In the genomic region with DNA sequence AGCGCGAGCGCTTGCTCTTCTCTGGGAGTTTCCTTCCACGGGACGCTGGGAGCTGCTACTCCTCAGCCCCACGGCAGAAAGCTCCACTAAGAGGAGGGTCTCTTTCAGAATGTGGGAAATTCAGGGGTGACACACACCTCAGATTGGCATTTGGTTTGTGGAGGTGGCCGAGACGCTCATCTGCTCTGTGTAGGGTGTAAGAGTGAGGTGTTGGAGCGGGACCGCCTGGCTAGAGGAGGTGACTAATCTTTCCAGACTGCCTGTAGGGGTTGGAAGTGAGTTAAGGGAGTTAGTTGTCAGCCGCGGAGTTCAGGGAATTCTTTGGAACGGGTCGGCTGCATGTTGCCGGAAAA, we compare ENCODE assay signal across 8 cellular contexts. TPM values are rescaled to one million over a fixed set of nuclear protein-coding genes. Genes with fewer than 3 reads are reported as not detected.
DNase-seq lines count a peak whose midpoint lies in the region; ATAC-seq, FAIRE-seq and TF ChIP-seq lines count a peak whose summit lies in the region.

No MANE protein-coding gene starts in this region.

- TF ChIP-seq CTCF in HFFc6 (IDR thresholded peaks at IDR 0.05) (no peak), GM12878 (IDR thresholded peaks at IDR 0.05 in 2 of 3, conservative IDR thresholded peaks at IDR 0.05 in 1 of 3; ENCODE audit: control insufficient read depth in 2 of 3, extremely low read depth in 1 of 3, insufficient read depth in 1 of 3, low read depth in 3 of 3, low read length in 3 of 3) (no peak)

- intact Hi-C loops in GM12878 (cut with micrococcal nuclease; ENCODE audit: unreplicated experiment), result loop anchor here (2.0 kb wide), 1 partner anchor 192 kb away; no protein-coding TSS in a partner anchor

- RAD21 ChIA-PET in GM12878 (lab: Charles Lee; ENCODE audit: unreplicated experiment), result interaction anchor here (1.1 to 2.0 kb wide), 5 partner anchors 42 to 283 kb away, joined by 3 to 4 read pairs (median 3); partner anchors contain the start of gene CDK5R1

- H3K4me3 Mint-ChIP-seq in HFFc6, result peak overlapping the region; percentile 86
- peak overlapping the region; percentile 81 to 94 (median 91) for H3K4me3 Mint-ChIP-seq in immature natural killer cell

- H4K20me1 ChIP-seq in GM12878 (ENCODE audit: control insufficient read depth, insufficient read depth), result no peaks in the 10 kb centered on the region; the same call in 1 of the 2 replicates

- no peak for TF ChIP-seq EP300 in GM12878 (IDR thresholded peaks at IDR 0.05; ENCODE audit: borderline replicate concordance in 1 of 2, control insufficient read depth in 1 of 2, low read depth in 2 of 2, low read length in 2 of 2)

- peaks cover 41% of the 10 kb centered on the region for H3K4me1 Mint-ChIP-seq in HFFc6 (ENCODE audit: low read depth)
- peaks cover 32 to 41% of the 10 kb centered on the region in 2 donors for H3K4me1 Mint-ChIP-seq in immature natural killer cell

- peak; percentile 83 for DNase-seq in Daoy (ENCODE audit: low read depth)
- DNase-seq in HFFc6, result peak; percentile 60
- peak; percentile 69 for DNase-seq in RPMI7951 (ENCODE audit: low read depth)
- no peak for DNase-seq in GM12878 (ENCODE audit: low read depth, low spot score)
- DNase-seq in immature natural killer cell, result peak in 1 of 3 donors; percentile 15
- DNase-seq in stimulated activated CD4-positive, alpha-beta T cell treated with anti-CD3 and anti-CD28 coated beads, Interleukin-12 subunit alpha, Interleukin-12 subunit beta, amount 100 ng/mL, for 4 hours, result peak; percentile 28
- DNase-seq in globus pallidus (ENCODE audit: low spot score), result no peak

- no peak for TF ChIP-seq POLR2A in GM12878 (IDR thresholded peaks at IDR 0.05; ENCODE audit: low read depth, low read length)

- H3K27ac Mint-ChIP-seq in HFFc6 (peak overlapping the region; percentile 91), immature natural killer cell (peak overlapping the region; percentile 71 to 91 (median 84))

- peaks cover 2 to 8% of the 10 kb centered on the region in 2 experiments; a peak in 3 of 4 replicates for H3K36me3 ChIP-seq in GM12878 (ENCODE audit: control insufficient read depth in 2 of 2, insufficient read depth in 2 of 2, low read length in 1 of 2)

- no peaks in the 10 kb centered on the region for H3K9me3 Mint-ChIP-seq in HFFc6
- H3K9me3 Mint-ChIP-seq in immature natural killer cell, result no peaks in the 10 kb centered on the region

- no peak for TF ChIP-seq RAD21 in GM12878 (IDR thresholded peaks at IDR 0.05; ENCODE audit: insufficient read depth, low read depth, low read length)

- H3K36me3 Mint-ChIP-seq in HFFc6 (ENCODE audit: low read depth) (peaks cover 32% of the 10 kb centered on the region), immature natural killer cell (peaks cover 4 to 16% (median 7%) of the 10 kb centered on the region in 3 donors)

- SMC1A ChIA-PET in GM12878 (lab: Charles Lee; ENCODE audit: uncharacterized antibody, unreplicated experiment), result interaction anchor here (0.9 to 2.2 kb wide), 7 partner anchors 17 to 338 kb away, joined by 3 to 8 read pairs (median 3); no protein-coding TSS in a partner anchor

- BruUV-seq in GM12878 (replicated peaks; lab: Mats Ljungman, UMichigan), result no TSS peak

- in situ Hi-C loops in GM12878 (cut with MboI), result no loop called here

- whole genome bisulfite sequencing in GM12878 (ENCODE audit: insufficient coverage, insufficient replicate concordance, low lambda C conversion rate, missing lambda C conversion rate), result 1% methylated on average over 15 of the region's 15 CpGs

- peak overlapping the region; percentile 82 for H2AFZ ChIP-seq in GM12878 (ENCODE audit: control insufficient read depth, low read depth, low read length)

- H3K27me3 ChIP-seq in GM12878 (replicated peaks in 1 of 2; ENCODE audit: control insufficient read depth in 2 of 2, insufficient read depth in 2 of 2, low read length in 1 of 2), result no peaks in the 10 kb centered on the region

- peaks cover 3% of the 10 kb centered on the region for H3K4me1 ChIP-seq in GM12878 (ENCODE audit: control insufficient read depth, insufficient read depth, low read length)

- no peaks in the 10 kb centered on the region; the same call in none of the 2 replicates for H3K27me3 Mint-ChIP-seq in HFFc6 (ENCODE audit: insufficient read depth)
- H3K27me3 Mint-ChIP-seq in immature natural killer cell (ENCODE audit: low read depth in 3 of 3), result peaks cover 0 to 7% (median 3%) of the 10 kb centered on the region in 3 donors

- H3K27ac ChIP-seq in GM12878 (ENCODE audit: control insufficient read depth, insufficient read depth), result peak overlapping the region; percentile 81

- FAIRE-seq in GM12878 (lab: Jason Lieb, UNC), result no peak

- CTCF ChIA-PET in GM12878 (lab: Yijun Ruan, JAX), result interaction anchor here (1.1 to 6.3 kb wide), 11 partner anchors 9 to 310 kb away, joined by 3 to 102 read pairs (median 6); no protein-coding TSS in a partner anchor

- peak overlapping the region; percentile 97 for H3K4me3 ChIP-seq in GM12878

- H3K9me3 ChIP-seq in GM12878 (replicated peaks; ENCODE audit: control insufficient read depth, insufficient read depth, low read length), result no peaks in the 10 kb centered on the region; the same call in 2 of the 3 replicates

- ATAC-seq in GM12878 (peak; percentile 51), GM19455 (IDR thresholded peaks at IDR 0.05; ENCODE audit: unreplicated experiment) (no peak)

- H3K4me2 ChIP-seq in GM12878 (ENCODE audit: control insufficient read depth, insufficient read depth), result peak overlapping the region; percentile 53

- POLR2A ChIA-PET in GM12878 (lab: Charles Lee), result interaction anchor here (0.5 kb wide), 1 partner anchor 21 kb away, joined by 3 read pairs; no protein-coding TSS in a partner anchor

- peak overlapping the region; percentile 93 for H3K9ac ChIP-seq in GM12878 (ENCODE audit: control insufficient read depth, insufficient read depth, low read length)

- H3K79me2 ChIP-seq in GM12878 (ENCODE audit: control insufficient read depth, insufficient read depth, low read length), result peaks cover 46% of the 10 kb centered on the region

TF ChIP-seq in GM12878, 131 proteins besides CTCF, POLR2A, EP300 and RAD21:
- no peak for TF ChIP-seq USF2 (IDR thresholded peaks at IDR 0.05; ENCODE audit: borderline replicate concordance, low read depth, low read length)

RNA-seq across cellular contexts. Expression of gene PSMD11, which starts 0.7 kb away (rescaled TPM):
- 221 and 303 TPM in 2 replicates for total RNA-seq in Daoy (2014; rRNA removed; shearing (Covaris generic))
- 100 to 1,000 TPM; 105 to 121 (median 110) TPM for total RNA-seq in HFFc6 (2021; fragmentation: NEBNext Ultra II Directional; extraction: Animal tissue kit (Norgen Biotek cat#: 25700))
- total RNA-seq in RPMI7951 (2014; rRNA removed; shearing (Covaris generic)), result 73.9 and 77.9 TPM in 2 replicates
- total RNA-seq in GM12878 (2013; cell fraction: nucleolus; rRNA removed), result 112 and 118 TPM in 2 replicates
- 83.1 and 84.1 TPM in 2 replicates for total RNA-seq in GM12878 (2014; rRNA removed)
- 85.3 and 91.4 TPM in 2 replicates for total RNA-seq in GM12878 (2014; rRNA removed; fragmentation: Illumina TruSeq; extraction: Trizol)
- total RNA-seq in GM12878 (2021), result 112 and 118 TPM in 2 replicates
- 39.7 TPM for polyA plus RNA-seq in GM12878 (2011; ENCODE audit: low read depth)
- polyA plus RNA-seq in GM12878 (2011; rRNA removed), result 122 and 126 TPM in 2 replicates
- 84.0 and 96.4 TPM in 2 replicates for polyA plus RNA-seq in GM12878 (2011; cell fraction: cytosol; rRNA removed)
- polyA plus RNA-seq in GM12878 (2011; cell fraction: nucleus; rRNA removed), result 61.0 and 62.2 TPM in 2 replicates
- polyA plus RNA-seq in GM12878 (2012), result 65.5 and 72.3 TPM in 2 replicates
- 90.3 and 96.8 TPM in 2 replicates for polyA plus RNA-seq in GM12878 (2014; fragmentation: Illumina TruSeq; extraction: Trizol)
- 100 to 1,000 TPM; 283 to 291 TPM for polyA plus RNA-seq in GM12878 (2014; fragmentation: Nextera tagmentation; extraction: Ambion mirVana)
- polyA plus RNA-seq in GM12878 (2014; rRNA removed), result 115 and 118 TPM in 2 replicates
- 100 to 1,000 TPM; 304 to 319 TPM for polyA plus RNA-seq in GM12878 (2016; fragmentation: Nextera tagmentation; extraction: Ambion mirVana)
- polyA minus RNA-seq in GM12878 (2011; rRNA and poly(A)+ RNA removed), result 147 and 184 TPM in 2 replicates
- polyA minus RNA-seq in GM12878 (2011; cell fraction: cytosol; rRNA and poly(A)+ RNA removed), result 51.9 and 53.3 TPM in 2 replicates
- 39.7 and 59.7 TPM in 2 replicates for polyA minus RNA-seq in GM12878 (2011; cell fraction: nucleus; rRNA and poly(A)+ RNA removed)
- polyA plus RNA-seq in immature natural killer cell, result 100 to 1,000 TPM in 1 of 3 donors, 10 to 100 TPM in 2; 82.1 to 136 (median 96.4) TPM

RNA-seq across cellular contexts. Expression of gene CDK5R1, which starts 41.7 kb away (rescaled TPM):
- total RNA-seq in Daoy (2014; rRNA removed; shearing (Covaris generic)), result 2.4 and 4.2 TPM in 2 replicates
- total RNA-seq in HFFc6 (2021; fragmentation: NEBNext Ultra II Directional; extraction: Animal tissue kit (Norgen Biotek cat#: 25700)), result 1 to 10 TPM in 5 of 6 experiments, under 1 TPM in 1; 1.00 to 1.9 (median 1.3) TPM
- 2.9 and 3.4 TPM in 2 replicates for total RNA-seq in RPMI7951 (2014; rRNA removed; shearing (Covaris generic))
- total RNA-seq in GM12878 (2013; cell fraction: nucleolus; rRNA removed), result 67.1 and 71.0 TPM in 2 replicates
- total RNA-seq in GM12878 (2014; rRNA removed) (17.5 and 17.8 TPM in 2 replicates), GM12878 (2014; rRNA removed; fragmentation: Illumina TruSeq; extraction: Trizol) (11.4 and 11.9 TPM in 2 replicates), GM12878 (2021) (26.7 and 27.3 TPM in 2 replicates)
- polyA plus RNA-seq in GM12878 (2011; ENCODE audit: low read depth), result 9.5 TPM
- polyA plus RNA-seq in GM12878 (2011; rRNA removed) (28.3 and 37.5 TPM in 2 replicates), GM12878 (2014; fragmentation: Illumina TruSeq; extraction: Trizol) (10.9 and 12.9 TPM in 2 replicates), GM12878 (2014; fragmentation: Nextera tagmentation; extraction: Ambion mirVana) (1 to 10 TPM; 1.1 to 2.4 TPM), GM12878 (2014; rRNA removed) (14.2 and 14.5 TPM in 2 replicates), GM12878 (2016; fragmentation: Nextera tagmentation; extraction: Ambion mirVana) (1 to 10 TPM; 5.3 to 6.4 TPM), immature natural killer cell (1 to 10 TPM in 2 of 3 donors, under 1 TPM in 1; 0.37 to 5.8 (median 2.3) TPM)
- polyA plus RNA-seq in GM12878 (2011; cell fraction: cytosol; rRNA removed), result 29.2 and 33.4 TPM in 2 replicates
- polyA plus RNA-seq in GM12878 (2011; cell fraction: nucleus; rRNA removed), result 72.0 and 77.8 TPM in 2 replicates
- 15.5 and 24.1 TPM in 2 replicates for polyA plus RNA-seq in GM12878 (2012)
- 19.8 and 36.6 TPM in 2 replicates for polyA minus RNA-seq in GM12878 (2011; rRNA and poly(A)+ RNA removed)
- 25.1 and 31.9 TPM in 2 replicates for polyA minus RNA-seq in GM12878 (2011; cell fraction: cytosol; rRNA and poly(A)+ RNA removed)
- 35.2 and 48.9 TPM in 2 replicates for polyA minus RNA-seq in GM12878 (2011; cell fraction: nucleus; rRNA and poly(A)+ RNA removed)

Comparison
In these comparisons a context has a peak if more than half of its experiments do, and no peak if none do; other contexts are left out.
1. DNase-seq: peak in Daoy (single experiment), HFFc6 (single experiment), RPMI7951 (single experiment) and stimulated activated CD4-positive, alpha-beta T cell treated with anti-CD3 and anti-CD28 coated beads, Interleukin-12 subunit alpha, Interleukin-12 subunit beta, amount 100 ng/mL, for 4 hours (single experiment); none in GM12878 (single experiment) and globus pallidus (single experiment).